9 cellular contexts compared by ENCODE assay signal in the genomic region with DNA sequence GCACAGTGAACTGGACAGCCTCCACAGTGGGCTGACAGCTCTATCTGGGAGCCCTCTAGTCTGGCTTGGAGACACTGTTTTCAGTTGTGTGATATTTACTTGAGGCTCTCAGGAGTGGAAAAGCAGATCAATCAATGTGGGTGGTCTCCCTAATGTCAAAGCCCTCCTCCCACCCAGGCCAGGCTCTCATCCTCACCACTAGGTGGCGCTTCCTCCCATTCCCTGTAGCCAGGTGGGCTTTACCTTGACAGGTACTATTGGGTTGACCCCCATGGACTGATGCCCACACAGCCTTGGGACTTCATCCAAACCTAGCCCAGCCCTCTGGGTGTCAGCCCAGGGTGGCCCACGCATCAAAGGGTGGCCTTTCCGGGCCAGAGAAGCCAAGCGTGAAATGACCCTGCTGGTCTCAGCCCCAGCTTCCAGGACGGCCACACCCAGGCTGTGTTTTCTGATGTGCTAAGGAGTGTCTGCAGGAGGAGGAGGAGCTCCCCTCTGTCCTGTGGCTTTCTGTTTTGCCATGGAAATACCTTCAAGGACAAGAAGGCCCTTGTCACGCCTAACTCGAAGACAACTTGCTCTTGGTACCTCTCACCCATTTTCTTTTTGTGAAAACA. TPM values are rescaled to one million over a fixed set of nuclear protein-coding genes. Genes with fewer than 3 reads are reported as not detected.
A peak's percentile ranks its signal among the peaks of the same experiment; 100 is the strongest.
DNase-seq lines count a peak whose midpoint lies in the region; ATAC-seq, FAIRE-seq and TF ChIP-seq lines count a peak whose summit lies in the region.
"Had no signal": no experiment of that assay in that cellular context is flagged by ENCODE, and none has a peak within 500 bp of the region (broad histone marks: within the 10 kb centered on the region; RNA-seq: fewer than 3 reads in every experiment).

No MANE protein-coding gene starts in this region.

- H3K4me2 ChIP-seq in GM23248 (ENCODE audit: unreplicated experiment): no peak overlapping the region

- WGBS in GM23248 (ENCODE audit: low coverage in 1 of 2, low lambda C conversion rate in 2 of 2, missing lambda C conversion rate in 2 of 2), 2 experiments: 51 to 62% methylated on average over 7 of the region's 7 CpGs

- no peak for TF ChIP-seq POLR2A in GM12892 (IDR thresholded peaks at IDR 0.05; ENCODE audit: low read depth, low read length)
- TF ChIP-seq POLR2A in Peyer's patch (IDR thresholded peaks at IDR 0.05): no peak

- no peaks in the 10 kb centered on the region for H3K79me2 ChIP-seq in GM23248 (ENCODE audit: insufficient read depth)

- FAIRE-seq in GM12892 (lab: Jason Lieb, UNC): no peak
- FAIRE-seq: small intestine had no signal

- no peaks in the 10 kb centered on the region for H3K4me1 ChIP-seq in Peyer's patch
- H3K4me1 ChIP-seq in GM23248 (ENCODE audit: insufficient read depth): peaks cover 11% of the 10 kb centered on the region; the same call in 1 of the 2 replicates

- ATAC-seq in sciatic nerve (peak; percentile 11), GM18517 (IDR thresholded peaks at IDR 0.05; ENCODE audit: unreplicated experiment) (no peak), HG02981 (IDR thresholded peaks at IDR 0.05; ENCODE audit: unreplicated experiment) (no peak)

- H3K27ac ChIP-seq in Peyer's patch (no peak overlapping the region), GM23248 (no peak overlapping the region)

- H3F3A ChIP-seq in GM23248 (ENCODE audit: insufficient read depth): no peaks in the 10 kb centered on the region

- H3K9ac ChIP-seq in GM23248: no peak overlapping the region

- no peaks in the 10 kb centered on the region for H3K27me3 ChIP-seq in Peyer's patch
- no peaks in the 10 kb centered on the region for H3K27me3 ChIP-seq in GM23248 (replicated peaks; ENCODE audit: insufficient read depth)

- intact Hi-C loops in sciatic nerve (cut with DNase I): no loop called here

- H3K4me3 ChIP-seq in Peyer's patch: no peak overlapping the region
- no peak overlapping the region for H3K4me3 ChIP-seq in GM23248

- in situ Hi-C loops in GM23248 (cut with MboI): no loop called here

- no peak overlapping the region for H2AFZ ChIP-seq in GM23248

- no peaks in the 10 kb centered on the region for H3K9me2 ChIP-seq in GM23248 (ENCODE audit: insufficient read depth)

- H3K36me3 ChIP-seq in Peyer's patch (no peaks in the 10 kb centered on the region), GM23248 (ENCODE audit: low read depth) (no peaks in the 10 kb centered on the region)

- H3K9me3 ChIP-seq in Peyer's patch (no peaks in the 10 kb centered on the region), GM23248 (ENCODE audit: low read depth) (no peaks in the 10 kb centered on the region)

- peak in 5 of 6 experiments; percentile 7 to 41 (median 30) for TF ChIP-seq CTCF in Peyer's patch (IDR thresholded peaks at IDR 0.05)

- no peaks in the 10 kb centered on the region for H4K20me1 ChIP-seq in GM23248 (ENCODE audit: insufficient read depth)

- DNase-seq in GM12892 (ENCODE audit: insufficient read length) (peak; percentile 32), Peyer's patch (no peak), sciatic nerve (ENCODE audit: low spot score) (no peak), GM23248 (no peak), D341Med (ENCODE audit: low spot score) (no peak)
- DNase-seq in effector CD8-positive, alpha-beta T cell (lab: John Stamatoyannopoulos, UW): peak; percentile 11
- DNase-seq: small intestine had no signal

RNA-seq across cellular contexts. Expression of a gene that starts 54.0 kb away (rescaled TPM):
- polyA plus RNA-seq in GM12892 (2012; ENCODE audit: missing spikeins): 9.9 TPM
- 1 to 10 TPM in 2 of 4 donors, under 1 TPM in 2; 0.66 to 3.5 (median 2.0) TPM for total RNA-seq in Peyer's patch
- total RNA-seq in sciatic nerve: 4.7 TPM
- total RNA-seq in GM23248 (2014; rRNA removed; shearing (Covaris generic)): not detected in 2 replicates
- polyA plus RNA-seq in GM23248 (2016; fragmentation: Nextera tagmentation; extraction: Ambion mirVana): 0.08 TPM in 1 of 2 replicates, not detected in the other

Comparison
In these comparisons a context has a peak if more than half of its experiments do, and no peak if none do; other contexts are left out.
1. DNase-seq: peak in GM12892 (single experiment) and effector CD8-positive, alpha-beta T cell (single experiment); none in Peyer's patch (0 of 3), sciatic nerve (single experiment), GM23248 (single experiment) and D341Med (single experiment).